Comparison of ENCODE assay signal across 10 cellular contexts in the genomic region with DNA sequence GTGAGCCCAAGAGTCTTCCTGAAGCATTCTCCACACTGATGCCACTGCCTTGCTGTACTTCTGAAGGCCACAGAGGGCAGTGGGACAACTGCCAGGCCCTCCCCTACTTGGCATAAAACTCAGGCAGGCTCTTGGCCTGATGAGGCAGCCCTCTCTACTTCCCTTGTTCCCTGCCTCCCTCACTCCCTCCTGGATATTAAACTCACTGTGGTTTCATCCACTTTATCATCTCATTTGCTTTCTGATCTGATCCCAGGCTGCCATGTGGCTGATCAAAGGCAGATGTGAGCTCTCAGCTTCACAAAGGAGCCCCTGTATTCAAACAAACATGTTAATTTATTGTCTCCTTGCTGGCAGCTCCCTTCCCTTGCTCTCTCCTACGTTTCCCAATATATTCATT.
DNase-seq lines count a peak whose midpoint lies in the region; ATAC-seq and TF ChIP-seq lines count a peak whose summit lies in the region.
"Had no signal": no experiment of that assay in that cellular context is flagged by ENCODE, and none has a peak within 500 bp of the region (broad histone marks: within the 10 kb centered on the region; RNA-seq: fewer than 3 reads in every experiment).

No MANE protein-coding gene starts in this region.

- H3K36me3 Mint-ChIP-seq in MCF 10A (ENCODE audit: insufficient read depth, unreplicated experiment) (peaks cover 6% of the 10 kb centered on the region), neural progenitor cell (no peaks in the 10 kb centered on the region)
- H3K36me3 Mint-ChIP-seq: IgD-negative memory B cell had no signal

- H3K27me3 Mint-ChIP-seq in MCF 10A (ENCODE audit: insufficient read depth, unreplicated experiment) (no peaks in the 10 kb centered on the region), neural progenitor cell (ENCODE audit: insufficient read depth, low read depth) (no peaks in the 10 kb centered on the region)
- H3K27me3 Mint-ChIP-seq: IgD-negative memory B cell had no signal

- DNase-seq in DMS 273 treated with DMSO at 0.1 percent for 48 hours (lab: John Stamatoyannopoulos, UW) (peak; percentile 8), NCI-H1105 treated with DMSO at 0.1 percent for 48 hours (lab: John Stamatoyannopoulos, UW) (peak; percentile 88), MCF 10A (ENCODE audit: unreplicated experiment) (peak; percentile 35), neural progenitor cell (ENCODE audit: low spot score) (peak; percentile 45), NCI-H748 (lab: John Stamatoyannopoulos, UW; ENCODE audit: unreplicated experiment) (no peak), suprapubic skin (ENCODE audit: low spot score in 2 of 2) (no peak), SIG-M5 (lab: John Stamatoyannopoulos, UW) (no peak)

- no peak overlapping the region for H3K4me3 Mint-ChIP-seq in MCF 10A (ENCODE audit: unreplicated experiment)
- no peak overlapping the region for H3K4me3 Mint-ChIP-seq in neural progenitor cell
- H3K4me3 Mint-ChIP-seq: IgD-negative memory B cell had no signal

- H4K20me1 ChIP-seq in neural progenitor cell (ENCODE audit: low read depth) = no peaks in the 10 kb centered on the region

- no peak for TF ChIP-seq POLR2A in suprapubic skin (IDR thresholded peaks at IDR 0.05)

- no TSS peak for BruUV-seq in MCF 10A (replicated peaks; lab: Mats Ljungman, UMichigan)

- no peaks in the 10 kb centered on the region for H3F3A ChIP-seq in neural progenitor cell (ENCODE audit: low read depth)

- no peak for TF ChIP-seq CTCF in MCF 10A (IDR thresholded peaks at IDR 0.05; ENCODE audit: unreplicated experiment)
- TF ChIP-seq CTCF in neural progenitor cell (IDR thresholded peaks at IDR 0.05) = peak; percentile 22
- TF ChIP-seq CTCF in suprapubic skin (IDR thresholded peaks at IDR 0.05) = no peak

- H3K4me3 ChIP-seq in neural progenitor cell (no peak overlapping the region), suprapubic skin (no peak overlapping the region)
- H3K4me3 ChIP-seq: uterus had no signal

- H3K27me3 ChIP-seq in neural progenitor cell (no peaks in the 10 kb centered on the region), suprapubic skin (no peaks in the 10 kb centered on the region)
- H3K27me3 ChIP-seq: uterus had no signal

- peak overlapping the region; percentile 99 for H2AFZ ChIP-seq in neural progenitor cell (replicated peaks)

- intact Hi-C loops in MCF 10A (cut with micrococcal nuclease) = no loop called here

- ATAC-seq in GM21515 (IDR thresholded peaks at IDR 0.05; ENCODE audit: unreplicated experiment) = no peak

- H3K9me3 Mint-ChIP-seq in MCF 10A (ENCODE audit: unreplicated experiment) (no peaks in the 10 kb centered on the region), neural progenitor cell (no peaks in the 10 kb centered on the region)

- WGBS in suprapubic skin = 21% methylated on average over 1 of the region's 1 CpG

- H3K4me1 Mint-ChIP-seq in MCF 10A (ENCODE audit: insufficient read depth, unreplicated experiment) = peaks cover 1% of the 10 kb centered on the region
- H3K4me1 Mint-ChIP-seq in neural progenitor cell = peaks cover 5% of the 10 kb centered on the region
- H3K4me1 Mint-ChIP-seq: IgD-negative memory B cell had no signal

- H3K36me3 ChIP-seq in neural progenitor cell (no peaks in the 10 kb centered on the region), suprapubic skin (no peaks in the 10 kb centered on the region)
- H3K36me3 ChIP-seq: uterus had no signal

- no peak overlapping the region for H3K27ac ChIP-seq in neural progenitor cell
- no peak overlapping the region for H3K27ac ChIP-seq in suprapubic skin
- H3K27ac ChIP-seq: uterus had no signal

- POLR2A ChIA-PET in MCF 10A (lab: Yijun Ruan, JAX) = interaction anchor here (0.6 to 0.7 kb wide), 2 partner anchors 12 to 35 kb away, joined by 3 read pairs; no protein-coding TSS in a partner anchor

- H3K27ac Mint-ChIP-seq in MCF 10A (ENCODE audit: low read depth, unreplicated experiment) (no peak overlapping the region), neural progenitor cell (no peak overlapping the region)
- H3K27ac Mint-ChIP-seq: IgD-negative memory B cell had no signal

- no peaks in the 10 kb centered on the region for H3K9me3 ChIP-seq in neural progenitor cell (ENCODE audit: low read depth)
- no peaks in the 10 kb centered on the region for H3K9me3 ChIP-seq in suprapubic skin
- H3K9me3 ChIP-seq: uterus had no signal

- H3K9ac ChIP-seq in neural progenitor cell = no peak overlapping the region

- H3K4me1 ChIP-seq in neural progenitor cell (peaks cover 7% of the 10 kb centered on the region), suprapubic skin (no peaks in the 10 kb centered on the region)

- H3K79me2 ChIP-seq in neural progenitor cell (ENCODE audit: low read depth) = no peaks in the 10 kb centered on the region

- CTCF ChIA-PET in MCF 10A (lab: Yijun Ruan, JAX) = interaction anchor here (0.7 kb wide), 1 partner anchor 850 kb away, joined by 5 read pairs; no protein-coding TSS in a partner anchor

- no peak for TF ChIP-seq EP300 in suprapubic skin (IDR thresholded peaks at IDR 0.05)

- H3K4me2 ChIP-seq in neural progenitor cell = no peak overlapping the region

Comparison
In these comparisons a context has a peak if more than half of its experiments do, and no peak if none do; other contexts are left out.
1. DNase-seq: peak in DMS 273 treated with DMSO at 0.1 percent for 48 hours (single experiment), NCI-H1105 treated with DMSO at 0.1 percent for 48 hours (single experiment), MCF 10A (single experiment) and neural progenitor cell (single experiment); none in NCI-H748 (single experiment), suprapubic skin (0 of 2) and SIG-M5 (single experiment).